27 cellular contexts compared by ENCODE assay signal in the genomic region with DNA sequence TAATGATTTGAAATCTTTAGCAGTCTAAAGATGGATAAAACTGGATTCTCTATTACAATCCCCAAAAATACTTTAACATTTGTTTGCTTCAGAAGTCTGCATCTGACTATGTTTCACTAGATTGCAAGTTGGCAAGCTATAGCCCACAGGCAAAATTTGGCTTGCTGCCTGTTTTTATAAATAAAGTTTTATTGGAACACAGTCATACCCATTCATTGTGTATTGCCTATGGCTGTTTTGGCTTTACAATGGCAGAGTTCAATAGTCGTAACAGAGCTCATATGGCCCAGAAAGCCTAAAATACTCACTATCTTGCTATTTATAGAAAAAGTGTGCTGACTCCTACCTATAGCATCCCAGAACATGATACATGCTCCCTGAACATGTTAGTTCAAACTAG.
"Had no signal": no experiment of that assay in that cellular context is flagged by ENCODE, and none has a peak within 500 bp of the region (broad histone marks: within the 10 kb centered on the region; RNA-seq: fewer than 3 reads in every experiment).

No MANE protein-coding gene starts in this region.

- H3K4me2 ChIP-seq: hepatocyte had no signal

- FAIRE-seq: endometrium, endothelial cell of umbilical vein, frontal cortex had no signal

- H3K9me3 ChIP-seq: colonic mucosa, esophagus squamous epithelium, gastrocnemius medialis had no signal

- H3K36me3 ChIP-seq: colonic mucosa, esophagus muscularis mucosa, esophagus squamous epithelium, gastrocnemius medialis, gastroesophageal sphincter, heart left ventricle, heart right ventricle had no signal

- ATAC-seq: effector memory CD8-positive, alpha-beta T cell; esophagus mucosa; foreskin keratinocyte; gastrocnemius medialis; gastroesophageal sphincter; heart left ventricle; heart right ventricle had no signal

- H2AFZ ChIP-seq: hepatocyte had no signal

- H3K4me3 ChIP-seq: colonic mucosa, coronary artery, dorsolateral prefrontal cortex, esophagus muscularis mucosa, esophagus squamous epithelium, gastrocnemius medialis, gastroesophageal sphincter, heart left ventricle, heart right ventricle, hepatocyte had no signal

- H3K79me2 ChIP-seq: hepatocyte had no signal

- H3K4me1 ChIP-seq: colonic mucosa, esophagus muscularis mucosa, esophagus squamous epithelium, foreskin keratinocyte, gastrocnemius medialis, gastroesophageal sphincter, heart left ventricle, heart right ventricle had no signal

- H3K27me3 ChIP-seq: colonic mucosa, esophagus muscularis mucosa, esophagus squamous epithelium, foreskin keratinocyte, gastrocnemius medialis, gastroesophageal sphincter, heart left ventricle, heart right ventricle, hepatocyte had no signal

- H3K27ac ChIP-seq: colonic mucosa, coronary artery, dorsolateral prefrontal cortex, epithelial cell of prostate, esophagus muscularis mucosa, esophagus squamous epithelium, foreskin keratinocyte, gastrocnemius medialis, gastroesophageal sphincter, heart left ventricle, heart right ventricle, hepatocyte had no signal

- DNase-seq: colonic mucosa; cortex of kidney; dermis blood vessel endothelial cell; dorsolateral prefrontal cortex; effector CD4-positive, alpha-beta T cell; effector CD8-positive, alpha-beta T cell; effector memory CD4-positive, alpha-beta T cell; effector memory CD8-positive, alpha-beta T cell; endodermal cell; esophagus squamous epithelium; foreskin fibroblast; foreskin keratinocyte; foreskin melanocyte; gastrocnemius medialis; glutamatergic neuron; head of caudate nucleus; heart left ventricle; heart right ventricle had no signal
